In genomic region chr19:1904385-1905070, GRCh38 we compare ENCODE assay signal across 1 cellular context.
TF ChIP-seq lines count a peak whose summit lies in the region.

No MANE protein-coding gene starts in this region.

TF ChIP-seq in K562, 482 proteins besides CTCF, POLR2A, EP300 and RAD21 (continued from another document and continues in another):
- TF ChIP-seq, protein P1, sequence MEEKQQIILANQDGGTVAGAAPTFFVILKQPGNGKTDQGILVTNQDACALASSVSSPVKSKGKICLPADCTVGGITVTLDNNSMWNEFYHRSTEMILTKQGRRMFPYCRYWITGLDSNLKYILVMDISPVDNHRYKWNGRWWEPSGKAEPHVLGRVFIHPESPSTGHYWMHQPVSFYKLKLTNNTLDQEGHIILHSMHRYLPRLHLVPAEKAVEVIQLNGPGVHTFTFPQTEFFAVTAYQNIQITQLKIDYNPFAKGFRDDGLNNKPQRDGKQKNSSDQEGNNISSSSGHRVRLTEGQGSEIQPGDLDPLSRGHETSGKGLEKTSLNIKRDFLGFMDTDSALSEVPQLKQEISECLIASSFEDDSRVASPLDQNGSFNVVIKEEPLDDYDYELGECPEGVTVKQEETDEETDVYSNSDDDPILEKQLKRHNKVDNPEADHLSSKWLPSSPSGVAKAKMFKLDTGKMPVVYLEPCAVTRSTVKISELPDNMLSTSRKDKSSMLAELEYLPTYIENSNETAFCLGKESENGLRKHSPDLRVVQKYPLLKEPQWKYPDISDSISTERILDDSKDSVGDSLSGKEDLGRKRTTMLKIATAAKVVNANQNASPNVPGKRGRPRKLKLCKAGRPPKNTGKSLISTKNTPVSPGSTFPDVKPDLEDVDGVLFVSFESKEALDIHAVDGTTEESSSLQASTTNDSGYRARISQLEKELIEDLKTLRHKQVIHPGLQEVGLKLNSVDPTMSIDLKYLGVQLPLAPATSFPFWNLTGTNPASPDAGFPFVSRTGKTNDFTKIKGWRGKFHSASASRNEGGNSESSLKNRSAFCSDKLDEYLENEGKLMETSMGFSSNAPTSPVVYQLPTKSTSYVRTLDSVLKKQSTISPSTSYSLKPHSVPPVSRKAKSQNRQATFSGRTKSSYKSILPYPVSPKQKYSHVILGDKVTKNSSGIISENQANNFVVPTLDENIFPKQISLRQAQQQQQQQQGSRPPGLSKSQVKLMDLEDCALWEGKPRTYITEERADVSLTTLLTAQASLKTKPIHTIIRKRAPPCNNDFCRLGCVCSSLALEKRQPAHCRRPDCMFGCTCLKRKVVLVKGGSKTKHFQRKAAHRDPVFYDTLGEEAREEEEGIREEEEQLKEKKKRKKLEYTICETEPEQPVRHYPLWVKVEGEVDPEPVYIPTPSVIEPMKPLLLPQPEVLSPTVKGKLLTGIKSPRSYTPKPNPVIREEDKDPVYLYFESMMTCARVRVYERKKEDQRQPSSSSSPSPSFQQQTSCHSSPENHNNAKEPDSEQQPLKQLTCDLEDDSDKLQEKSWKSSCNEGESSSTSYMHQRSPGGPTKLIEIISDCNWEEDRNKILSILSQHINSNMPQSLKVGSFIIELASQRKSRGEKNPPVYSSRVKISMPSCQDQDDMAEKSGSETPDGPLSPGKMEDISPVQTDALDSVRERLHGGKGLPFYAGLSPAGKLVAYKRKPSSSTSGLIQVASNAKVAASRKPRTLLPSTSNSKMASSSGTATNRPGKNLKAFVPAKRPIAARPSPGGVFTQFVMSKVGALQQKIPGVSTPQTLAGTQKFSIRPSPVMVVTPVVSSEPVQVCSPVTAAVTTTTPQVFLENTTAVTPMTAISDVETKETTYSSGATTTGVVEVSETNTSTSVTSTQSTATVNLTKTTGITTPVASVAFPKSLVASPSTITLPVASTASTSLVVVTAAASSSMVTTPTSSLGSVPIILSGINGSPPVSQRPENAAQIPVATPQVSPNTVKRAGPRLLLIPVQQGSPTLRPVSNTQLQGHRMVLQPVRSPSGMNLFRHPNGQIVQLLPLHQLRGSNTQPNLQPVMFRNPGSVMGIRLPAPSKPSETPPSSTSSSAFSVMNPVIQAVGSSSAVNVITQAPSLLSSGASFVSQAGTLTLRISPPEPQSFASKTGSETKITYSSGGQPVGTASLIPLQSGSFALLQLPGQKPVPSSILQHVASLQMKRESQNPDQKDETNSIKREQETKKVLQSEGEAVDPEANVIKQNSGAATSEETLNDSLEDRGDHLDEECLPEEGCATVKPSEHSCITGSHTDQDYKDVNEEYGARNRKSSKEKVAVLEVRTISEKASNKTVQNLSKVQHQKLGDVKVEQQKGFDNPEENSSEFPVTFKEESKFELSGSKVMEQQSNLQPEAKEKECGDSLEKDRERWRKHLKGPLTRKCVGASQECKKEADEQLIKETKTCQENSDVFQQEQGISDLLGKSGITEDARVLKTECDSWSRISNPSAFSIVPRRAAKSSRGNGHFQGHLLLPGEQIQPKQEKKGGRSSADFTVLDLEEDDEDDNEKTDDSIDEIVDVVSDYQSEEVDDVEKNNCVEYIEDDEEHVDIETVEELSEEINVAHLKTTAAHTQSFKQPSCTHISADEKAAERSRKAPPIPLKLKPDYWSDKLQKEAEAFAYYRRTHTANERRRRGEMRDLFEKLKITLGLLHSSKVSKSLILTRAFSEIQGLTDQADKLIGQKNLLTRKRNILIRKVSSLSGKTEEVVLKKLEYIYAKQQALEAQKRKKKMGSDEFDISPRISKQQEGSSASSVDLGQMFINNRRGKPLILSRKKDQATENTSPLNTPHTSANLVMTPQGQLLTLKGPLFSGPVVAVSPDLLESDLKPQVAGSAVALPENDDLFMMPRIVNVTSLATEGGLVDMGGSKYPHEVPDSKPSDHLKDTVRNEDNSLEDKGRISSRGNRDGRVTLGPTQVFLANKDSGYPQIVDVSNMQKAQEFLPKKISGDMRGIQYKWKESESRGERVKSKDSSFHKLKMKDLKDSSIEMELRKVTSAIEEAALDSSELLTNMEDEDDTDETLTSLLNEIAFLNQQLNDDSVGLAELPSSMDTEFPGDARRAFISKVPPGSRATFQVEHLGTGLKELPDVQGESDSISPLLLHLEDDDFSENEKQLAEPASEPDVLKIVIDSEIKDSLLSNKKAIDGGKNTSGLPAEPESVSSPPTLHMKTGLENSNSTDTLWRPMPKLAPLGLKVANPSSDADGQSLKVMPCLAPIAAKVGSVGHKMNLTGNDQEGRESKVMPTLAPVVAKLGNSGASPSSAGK (IDR thresholded peaks at IDR 0.05) = no peak
- TF ChIP-seq, protein P2, sequence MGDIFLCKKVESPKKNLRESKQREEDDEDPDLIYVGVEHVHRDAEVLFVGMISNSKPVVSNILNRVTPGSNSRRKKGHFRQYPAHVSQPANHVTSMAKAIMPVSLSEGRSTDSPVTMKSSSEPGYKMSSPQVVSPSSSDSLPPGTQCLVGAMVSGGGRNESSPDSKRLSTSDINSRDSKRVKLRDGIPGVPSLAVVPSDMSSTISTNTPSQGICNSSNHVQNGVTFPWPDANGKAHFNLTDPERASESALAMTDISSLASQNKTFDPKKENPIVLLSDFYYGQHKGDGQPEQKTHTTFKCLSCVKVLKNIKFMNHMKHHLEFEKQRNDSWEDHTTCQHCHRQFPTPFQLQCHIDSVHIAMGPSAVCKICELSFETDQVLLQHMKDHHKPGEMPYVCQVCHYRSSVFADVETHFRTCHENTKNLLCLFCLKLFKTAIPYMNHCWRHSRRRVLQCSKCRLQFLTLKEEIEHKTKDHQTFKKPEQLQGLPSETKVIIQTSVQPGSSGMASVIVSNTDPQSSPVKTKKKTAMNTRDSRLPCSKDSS (IDR thresholded peaks at IDR 0.05; ENCODE audit: low read depth, partially characterized antibody) = no peak
- TF ChIP-seq SMARCC2 (IDR thresholded peaks at IDR 0.05; ENCODE audit: low read depth) = 0 out of 2 replicates have a peak, but pooled peaks have one; percentile 24
- no peak for TF ChIP-seq PHF21A (IDR thresholded peaks at IDR 0.05; ENCODE audit: borderline replicate concordance, low read depth)
- TF ChIP-seq CREBBP (IDR thresholded peaks at IDR 0.05; ENCODE audit: low read depth, low read length) = no peak
- no peak for TF ChIP-seq IRF2 (CRISPR knock-in tag; IDR thresholded peaks at IDR 0.05)
- no peak for TF ChIP-seq NRF1 (conservative IDR thresholded peaks at IDR 0.05 in 1 of 2, IDR thresholded peaks at IDR 0.05 in 1 of 2)
- TF ChIP-seq HLTF (IDR thresholded peaks at IDR 0.05) = no peak
- TF ChIP-seq, protein P3, sequence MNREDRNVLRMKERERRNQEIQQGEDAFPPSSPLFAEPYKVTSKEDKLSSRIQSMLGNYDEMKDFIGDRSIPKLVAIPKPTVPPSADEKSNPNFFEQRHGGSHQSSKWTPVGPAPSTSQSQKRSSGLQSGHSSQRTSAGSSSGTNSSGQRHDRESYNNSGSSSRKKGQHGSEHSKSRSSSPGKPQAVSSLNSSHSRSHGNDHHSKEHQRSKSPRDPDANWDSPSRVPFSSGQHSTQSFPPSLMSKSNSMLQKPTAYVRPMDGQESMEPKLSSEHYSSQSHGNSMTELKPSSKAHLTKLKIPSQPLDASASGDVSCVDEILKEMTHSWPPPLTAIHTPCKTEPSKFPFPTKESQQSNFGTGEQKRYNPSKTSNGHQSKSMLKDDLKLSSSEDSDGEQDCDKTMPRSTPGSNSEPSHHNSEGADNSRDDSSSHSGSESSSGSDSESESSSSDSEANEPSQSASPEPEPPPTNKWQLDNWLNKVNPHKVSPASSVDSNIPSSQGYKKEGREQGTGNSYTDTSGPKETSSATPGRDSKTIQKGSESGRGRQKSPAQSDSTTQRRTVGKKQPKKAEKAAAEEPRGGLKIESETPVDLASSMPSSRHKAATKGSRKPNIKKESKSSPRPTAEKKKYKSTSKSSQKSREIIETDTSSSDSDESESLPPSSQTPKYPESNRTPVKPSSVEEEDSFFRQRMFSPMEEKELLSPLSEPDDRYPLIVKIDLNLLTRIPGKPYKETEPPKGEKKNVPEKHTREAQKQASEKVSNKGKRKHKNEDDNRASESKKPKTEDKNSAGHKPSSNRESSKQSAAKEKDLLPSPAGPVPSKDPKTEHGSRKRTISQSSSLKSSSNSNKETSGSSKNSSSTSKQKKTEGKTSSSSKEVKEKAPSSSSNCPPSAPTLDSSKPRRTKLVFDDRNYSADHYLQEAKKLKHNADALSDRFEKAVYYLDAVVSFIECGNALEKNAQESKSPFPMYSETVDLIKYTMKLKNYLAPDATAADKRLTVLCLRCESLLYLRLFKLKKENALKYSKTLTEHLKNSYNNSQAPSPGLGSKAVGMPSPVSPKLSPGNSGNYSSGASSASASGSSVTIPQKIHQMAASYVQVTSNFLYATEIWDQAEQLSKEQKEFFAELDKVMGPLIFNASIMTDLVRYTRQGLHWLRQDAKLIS (CRISPR knock-in tag; IDR thresholded peaks at IDR 0.05) = no peak
- TF ChIP-seq, protein P4, sequence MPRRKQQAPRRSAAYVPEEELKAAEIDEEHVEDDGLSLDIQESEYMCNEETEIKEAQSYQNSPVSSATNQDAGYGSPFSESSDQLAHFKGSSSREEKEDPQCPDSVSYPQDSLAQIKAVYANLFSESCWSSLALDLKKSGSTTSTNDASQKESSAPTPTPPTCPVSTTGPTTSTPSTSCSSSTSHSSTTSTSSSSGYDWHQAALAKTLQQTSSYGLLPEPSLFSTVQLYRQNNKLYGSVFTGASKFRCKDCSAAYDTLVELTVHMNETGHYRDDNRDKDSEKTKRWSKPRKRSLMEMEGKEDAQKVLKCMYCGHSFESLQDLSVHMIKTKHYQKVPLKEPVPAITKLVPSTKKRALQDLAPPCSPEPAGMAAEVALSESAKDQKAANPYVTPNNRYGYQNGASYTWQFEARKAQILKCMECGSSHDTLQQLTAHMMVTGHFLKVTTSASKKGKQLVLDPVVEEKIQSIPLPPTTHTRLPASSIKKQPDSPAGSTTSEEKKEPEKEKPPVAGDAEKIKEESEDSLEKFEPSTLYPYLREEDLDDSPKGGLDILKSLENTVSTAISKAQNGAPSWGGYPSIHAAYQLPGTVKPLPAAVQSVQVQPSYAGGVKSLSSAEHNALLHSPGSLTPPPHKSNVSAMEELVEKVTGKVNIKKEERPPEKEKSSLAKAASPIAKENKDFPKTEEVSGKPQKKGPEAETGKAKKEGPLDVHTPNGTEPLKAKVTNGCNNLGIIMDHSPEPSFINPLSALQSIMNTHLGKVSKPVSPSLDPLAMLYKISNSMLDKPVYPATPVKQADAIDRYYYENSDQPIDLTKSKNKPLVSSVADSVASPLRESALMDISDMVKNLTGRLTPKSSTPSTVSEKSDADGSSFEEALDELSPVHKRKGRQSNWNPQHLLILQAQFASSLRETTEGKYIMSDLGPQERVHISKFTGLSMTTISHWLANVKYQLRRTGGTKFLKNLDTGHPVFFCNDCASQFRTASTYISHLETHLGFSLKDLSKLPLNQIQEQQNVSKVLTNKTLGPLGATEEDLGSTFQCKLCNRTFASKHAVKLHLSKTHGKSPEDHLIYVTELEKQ (CRISPR knock-in tag; IDR thresholded peaks at IDR 0.05) = no peak
- peak; percentile 69 for TF ChIP-seq NBN (IDR thresholded peaks at IDR 0.05; ENCODE audit: low read depth)
- TF ChIP-seq DPF2 (IDR thresholded peaks at IDR 0.05) = 0 out of 2 replicates have a peak, but pooled peaks have one; percentile 48
- peak; percentile 69; the same call in 1 of the 2 replicates for TF ChIP-seq TRIM25 (IDR thresholded peaks at IDR 0.05; ENCODE audit: borderline replicate concordance)
- no peak for TF ChIP-seq PPARD (CRISPR knock-in tag; IDR thresholded peaks at IDR 0.05)
- no peak for TF ChIP-seq DACH1 (IDR thresholded peaks at IDR 0.05; ENCODE audit: partially characterized antibody)
- TF ChIP-seq KLF16 (IDR thresholded peaks at IDR 0.05) = 0 out of 2 replicates have a peak, but pooled peaks have one; percentile 18
- TF ChIP-seq, protein P5, sequence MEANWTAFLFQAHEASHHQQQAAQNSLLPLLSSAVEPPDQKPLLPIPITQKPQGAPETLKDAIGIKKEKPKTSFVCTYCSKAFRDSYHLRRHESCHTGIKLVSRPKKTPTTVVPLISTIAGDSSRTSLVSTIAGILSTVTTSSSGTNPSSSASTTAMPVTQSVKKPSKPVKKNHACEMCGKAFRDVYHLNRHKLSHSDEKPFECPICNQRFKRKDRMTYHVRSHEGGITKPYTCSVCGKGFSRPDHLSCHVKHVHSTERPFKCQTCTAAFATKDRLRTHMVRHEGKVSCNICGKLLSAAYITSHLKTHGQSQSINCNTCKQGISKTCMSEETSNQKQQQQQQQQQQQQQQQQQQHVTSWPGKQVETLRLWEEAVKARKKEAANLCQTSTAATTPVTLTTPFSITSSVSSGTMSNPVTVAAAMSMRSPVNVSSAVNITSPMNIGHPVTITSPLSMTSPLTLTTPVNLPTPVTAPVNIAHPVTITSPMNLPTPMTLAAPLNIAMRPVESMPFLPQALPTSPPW (CRISPR knock-in tag; IDR thresholded peaks at IDR 0.05) = no peak
- TF ChIP-seq NFRKB (IDR thresholded peaks at IDR 0.05; ENCODE audit: low read depth) = peak; percentile 68; the same call in 1 of the 2 replicates
